ENCODE assay signal across 8 cellular contexts in genomic region chrX:48695925-48696300, GRCh38. TPM values are rescaled to one million over a fixed set of nuclear protein-coding genes. Genes with fewer than 3 reads are reported as not detected.
A peak's percentile ranks its signal among the peaks of the same experiment; 100 is the strongest.
DNase-seq lines count a peak whose midpoint lies in the region; ATAC-seq and TF ChIP-seq lines count a peak whose summit lies in the region.

No MANE protein-coding gene starts in this region.

- no peaks in the 10 kb centered on the region for H3K4me1 ChIP-seq in ascending aorta

- peaks cover 24% of the 10 kb centered on the region for H3K4me1 Mint-ChIP-seq in CD4-positive, alpha-beta T cell (ENCODE audit: low read depth)

- intact Hi-C loops in CD4-positive, alpha-beta T cell (cut with DNase I, micrococcal nuclease): loop anchor here (1.0 to 5.0 kb wide), 4 partner anchors 13 to 106 kb away; partner anchors contain the start of genes HDAC6 (in 1 of the 2) and WAS (in 1 of the 2)
- intact Hi-C loops in ascending aorta (cut with DNase I): loop anchor here (1.0 to 10.0 kb wide), 6 partner anchors 20 to 573 kb away; partner anchors contain the start of genes PPP1R3F and RBM3

- H3K27ac ChIP-seq in CD4-positive, alpha-beta T cell (ENCODE audit: low read depth, low read length): peak overlapping the region; percentile 75
- peak overlapping the region; percentile 87 to 92 for H3K27ac ChIP-seq in ascending aorta
- H3K27ac ChIP-seq in temporal lobe (ENCODE audit: low read depth, low read length): peak overlapping the region; percentile 88

- no peaks in the 10 kb centered on the region for H3K9me3 ChIP-seq in CD4-positive, alpha-beta T cell (ENCODE audit: control insufficient read depth, low read length)
- H3K9me3 ChIP-seq in ascending aorta: no peaks in the 10 kb centered on the region

- TF ChIP-seq CTCF in CD4-positive, alpha-beta T cell (IDR thresholded peaks at IDR 0.05): no peak
- TF ChIP-seq CTCF in ascending aorta (IDR thresholded peaks at IDR 0.05): no peak
- TF ChIP-seq CTCF in kidney epithelial cell (IDR thresholded peaks at IDR 0.05; ENCODE audit: insufficient read depth, low read length, poor library complexity, severe bottlenecking): no peak

- H3K4me3 ChIP-seq in ascending aorta (peak overlapping the region; percentile 77 to 88), kidney epithelial cell (ENCODE audit: low read depth, low read length) (peak overlapping the region; percentile 62)

- H3K9me3 Mint-ChIP-seq in CD4-positive, alpha-beta T cell: no peaks in the 10 kb centered on the region

- POLR2A ChIA-PET in CD4-positive, alpha-beta T cell (lab: Charles Lee): interaction anchor here (0.8 to 3.6 kb wide), 12 partner anchors 13 to 1164 kb away, joined by 3 to 46 read pairs (median 4); partner anchors contain the start of genes HDAC6, PQBP1, RBM3 and TIMM17B

- H3K27me3 Mint-ChIP-seq in CD4-positive, alpha-beta T cell: no peaks in the 10 kb centered on the region

- DNase-seq in CD4-positive, alpha-beta T cell: no peak
- DNase-seq in ascending aorta (ENCODE audit: low spot score in 2 of 2): no peak
- no peak for DNase-seq in kidney epithelial cell (ENCODE audit: low read depth)
- DNase-seq in Ammon's horn (ENCODE audit: low spot score): no peak

- no peaks in the 10 kb centered on the region for H3K27me3 ChIP-seq in CD4-positive, alpha-beta T cell (ENCODE audit: control insufficient read depth, insufficient read depth, low read length)
- H3K27me3 ChIP-seq in ascending aorta: no peaks in the 10 kb centered on the region
- H3K27me3 ChIP-seq in kidney epithelial cell (ENCODE audit: control insufficient read depth, insufficient read depth, low read length): no peaks in the 10 kb centered on the region

- peaks cover 35% of the 10 kb centered on the region for H3K36me3 Mint-ChIP-seq in CD4-positive, alpha-beta T cell (ENCODE audit: low read depth)

- peak overlapping the region; percentile 98 for H3K4me3 Mint-ChIP-seq in CD4-positive, alpha-beta T cell

- H3K27ac Mint-ChIP-seq in CD4-positive, alpha-beta T cell: peak overlapping the region; percentile 98

- CTCF ChIA-PET in CD4-positive, alpha-beta T cell (lab: Charles Lee): interaction anchor here (1.6 kb wide), 1 partner anchor 242 kb away, joined by 3 read pairs; no protein-coding TSS in a partner anchor

- ATAC-seq in CD4-positive, alpha-beta T cell (ENCODE audit: poor library complexity): no peak
- ATAC-seq in HG03103 (IDR thresholded peaks at IDR 0.05; ENCODE audit: low read depth, unreplicated experiment): peak; percentile 11
- no peak for ATAC-seq in HG03432 (IDR thresholded peaks at IDR 0.05; ENCODE audit: unreplicated experiment)
- ATAC-seq in GM18517 (IDR thresholded peaks at IDR 0.05; ENCODE audit: unreplicated experiment): no peak

- H3K36me3 ChIP-seq in ascending aorta (peaks cover 3 to 8% of the 10 kb centered on the region in 2 donors), kidney epithelial cell (ENCODE audit: control insufficient read depth, insufficient read depth, low read length) (no peaks in the 10 kb centered on the region)

RNA-seq across cellular contexts. Expression of gene SUV39H1, which starts 0.6 kb away (rescaled TPM):
- 1 to 10 TPM; 7.7 to 8.4 TPM for total RNA-seq in CD4-positive, alpha-beta T cell
- total RNA-seq in ascending aorta (0.21 TPM), kidney epithelial cell (7.6 and 10.9 TPM in 2 replicates), temporal lobe (1.7 TPM)

RNA-seq across cellular contexts. Expression of gene WAS, which starts 12.3 kb away (rescaled TPM):
- 10 to 100 TPM; 63.7 to 67.4 TPM for total RNA-seq in CD4-positive, alpha-beta T cell
- total RNA-seq in ascending aorta (29.5 TPM), kidney epithelial cell (2.2 TPM in 1 of 2 replicates, not detected in the other), temporal lobe (0.74 TPM)
